In the genomic region with DNA sequence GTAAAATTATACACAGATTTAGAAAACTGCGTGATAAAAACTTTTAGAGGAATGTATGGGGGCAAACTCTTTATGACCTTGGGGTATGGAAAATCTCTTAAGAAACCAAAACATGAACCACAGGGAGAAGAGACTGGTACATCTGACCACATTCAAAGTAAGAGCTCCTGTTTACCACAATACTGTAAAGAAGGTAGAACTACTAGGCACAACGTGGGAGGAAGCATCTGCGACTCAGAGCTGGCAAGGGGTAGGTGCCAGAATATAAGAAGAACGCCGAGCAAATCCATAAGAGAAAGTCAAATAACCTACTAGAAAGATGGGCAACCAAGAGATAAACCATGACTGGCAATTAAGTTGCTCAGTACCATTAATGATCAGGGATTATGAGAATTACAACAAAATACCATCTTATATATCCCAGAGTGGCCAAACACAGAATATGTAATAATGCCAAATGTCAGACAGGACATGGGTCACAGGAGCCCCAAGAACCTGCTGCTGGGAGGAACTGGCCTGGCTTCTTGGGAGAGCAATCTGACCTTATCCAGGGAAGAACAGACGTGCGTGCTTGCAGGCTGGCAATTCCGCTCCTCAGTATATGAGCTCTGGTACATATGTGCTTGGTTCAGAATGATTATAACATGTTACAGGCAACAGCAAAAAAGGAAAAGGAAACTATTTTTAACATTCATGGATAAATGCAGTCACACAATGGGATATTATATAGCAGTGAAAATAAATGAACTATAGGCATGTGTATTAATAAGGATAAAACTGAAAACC, we compare ENCODE assay signal across 26 cellular contexts. TPM values are rescaled to one million over a fixed set of nuclear protein-coding genes. Genes with fewer than 3 reads are reported as not detected.
"Had no signal": no experiment of that assay in that cellular context is flagged by ENCODE, and none has a peak within 500 bp of the region (broad histone marks: within the 10 kb centered on the region; RNA-seq: fewer than 3 reads in every experiment).

No MANE protein-coding gene starts in this region.

- H3K9me3 Mint-ChIP-seq: activated naive CD4-positive, alpha-beta T cell treated with anti-CD3 and anti-CD28 coated beads, Interleukin-2, amount 50 U/mL, for 72 hours; central memory CD8-positive, alpha-beta T cell; endodermal cell; natural killer cell treated with Interleukin-12 subunit alpha and Interleukin-12 subunit beta and Interleukin-15 and Interleukin-18, amount 100 ng/mL, for 72 hours; T-helper 1 cell treated with Interleukin-12 subunit alpha and Interleukin-12 subunit beta and Interleukin-4 antibody, amounts not matched to agents 30 μg/mL and 1 μg/mL, for 36 hours; WTC11 had no signal

- H3K27me3 Mint-ChIP-seq: central memory CD8-positive, alpha-beta T cell; natural killer cell treated with Interleukin-12 subunit alpha and Interleukin-12 subunit beta and Interleukin-15 and Interleukin-18, amount 100 ng/mL, for 72 hours had no signal

- H3K27ac ChIP-seq: breast epithelium, colonic mucosa, gastroesophageal sphincter, left ventricle myocardium inferior, thyroid gland, upper lobe of right lung had no signal

- DNase-seq: activated CD8-positive, alpha-beta memory T cell treated with anti-CD3 and anti-CD28 coated beads for 24 hours; activated CD8-positive, alpha-beta memory T cell treated with anti-CD3 and anti-CD28 coated beads, Interleukin-2, amount 50 U/mL, for 4 hours; amniotic stem cell; colonic mucosa; endodermal cell; head of caudate nucleus; hypothalamus; left ventricle myocardium inferior; mammary epithelial cell; midbrain; retina; stimulated activated CD4-positive, alpha-beta T cell treated with anti-CD3 and anti-CD28 coated beads, Interleukin-2, amount 100 ng/mL, for 48 hours; stimulated activated CD8-positive, alpha-beta memory T cell treated with anti-CD3 and anti-CD28 coated beads, Interleukin-4, amount 100 ng/mL, for 48 hours; stimulated activated naive CD4-positive, alpha-beta T cell; substantia nigra; T1000; thyroid gland; upper lobe of right lung had no signal

- H3K27me3 ChIP-seq: breast epithelium, colonic mucosa, gastroesophageal sphincter, thyroid gland, upper lobe of right lung had no signal

- H3K4me3 Mint-ChIP-seq: central memory CD8-positive, alpha-beta T cell; endodermal cell; natural killer cell treated with Interleukin-12 subunit alpha and Interleukin-12 subunit beta and Interleukin-15 and Interleukin-18, amount 100 ng/mL, for 72 hours; T-helper 1 cell treated with Interleukin-12 subunit alpha and Interleukin-12 subunit beta and Interleukin-4 antibody, amounts not matched to agents 30 μg/mL and 1 μg/mL, for 36 hours; WTC11 had no signal

- H3K36me3 ChIP-seq: breast epithelium, colonic mucosa, thyroid gland, upper lobe of right lung had no signal

- H3K27ac Mint-ChIP-seq: endodermal cell; natural killer cell treated with Interleukin-12 subunit alpha and Interleukin-12 subunit beta and Interleukin-15 and Interleukin-18, amount 100 ng/mL, for 72 hours; progenitor cell of endocrine pancreas; T-helper 1 cell treated with Interleukin-12 subunit alpha and Interleukin-12 subunit beta and Interleukin-4 antibody, amounts not matched to agents 30 μg/mL and 1 μg/mL, for 36 hours; WTC11 had no signal

- H3K4me3 ChIP-seq: breast epithelium, colonic mucosa, gastroesophageal sphincter, left ventricle myocardium inferior, thyroid gland, upper lobe of right lung had no signal

- ATAC-seq: gastroesophageal sphincter; natural killer cell treated with Interleukin-12 subunit alpha and Interleukin-12 subunit beta and Interleukin-15 and Interleukin-18, amount 100 ng/mL, for 72 hours; upper lobe of right lung; WTC11 had no signal

- H3K36me3 Mint-ChIP-seq: WTC11 had no signal

- H3K4me1 ChIP-seq: breast epithelium, colonic mucosa, gastroesophageal sphincter, left ventricle myocardium inferior, thyroid gland, upper lobe of right lung had no signal

- H3K9me3 ChIP-seq: breast epithelium, colonic mucosa, gastroesophageal sphincter, left ventricle myocardium inferior, thyroid gland, upper lobe of right lung had no signal

- H3K4me1 Mint-ChIP-seq: central memory CD8-positive, alpha-beta T cell had no signal

RNA-seq across cellular contexts. Expression of a gene that starts 50.2 kb away (rescaled TPM):
- polyA plus RNA-seq: mammary epithelial cell had no signal
